In genomic region chr1:115807723-115808122, GRCh38 we compare ENCODE assay signal across 9 cellular contexts. TPM values are rescaled to one million over a fixed set of nuclear protein-coding genes. Genes with fewer than 3 reads are reported as not detected.
DNase-seq lines count a peak whose midpoint lies in the region; ATAC-seq and TF ChIP-seq lines count a peak whose summit lies in the region.
"Had no signal": no experiment of that assay in that cellular context is flagged by ENCODE, and none has a peak within 500 bp of the region (broad histone marks: within the 10 kb centered on the region; RNA-seq: fewer than 3 reads in every experiment).

No MANE protein-coding gene starts in this region.

- H2AFZ ChIP-seq in neural progenitor cell (replicated peaks) = no peak overlapping the region

- ATAC-seq in HG02759 (IDR thresholded peaks at IDR 0.05; ENCODE audit: unreplicated experiment) = peak; percentile 57
- ATAC-seq in activated B cell treated with CpG ODN at 0.5 μM for 24 hours (ENCODE audit: low read depth) = peak; percentile 28
- no peak for ATAC-seq in HG03280 (IDR thresholded peaks at IDR 0.05; ENCODE audit: unreplicated experiment)

- no peak overlapping the region for H3K27ac ChIP-seq in neural progenitor cell

- intact Hi-C loops in activated B cell treated with CpG ODN at 0.5 μM for 24 hours (cut with micrococcal nuclease) = loop anchor here (1.0 to 10.0 kb wide), 3 partner anchors 174 to 1247 kb away; no protein-coding TSS in a partner anchor

- no peaks in the 10 kb centered on the region for H3K9me3 ChIP-seq in neural progenitor cell (ENCODE audit: low read depth)

- DNase-seq in GDM1 (lab: John Stamatoyannopoulos, UW) = peak; percentile 51
- peak; percentile 66 for DNase-seq in NCI-H2227 treated with DMSO at 0.1 percent for 48 hours (lab: John Stamatoyannopoulos, UW)
- no peak for DNase-seq in activated B cell treated with CpG ODN at 0.5 μM for 24 hours
- peak; percentile 79 for DNase-seq in fibroblast of villous mesenchyme (ENCODE audit: low read depth)
- peak; percentile 88 for DNase-seq in neural progenitor cell (ENCODE audit: low spot score)
- DNase-seq in HuH-7.5 (ENCODE audit: low spot score) = no peak

- no peaks in the 10 kb centered on the region for H3K4me1 ChIP-seq in neural progenitor cell

- no peaks in the 10 kb centered on the region for H3K79me2 ChIP-seq in neural progenitor cell (ENCODE audit: low read depth)

- H3K9me3 Mint-ChIP-seq in activated B cell treated with CpG ODN at 0.5 μM for 24 hours = no peaks in the 10 kb centered on the region
- H3K9me3 Mint-ChIP-seq in neural progenitor cell = peaks cover 2% of the 10 kb centered on the region
- H3K9me3 Mint-ChIP-seq: stimulated activated naive CD8-positive, alpha-beta T cell treated with anti-CD3 and anti-CD28 coated beads, Interleukin-15, Interleukin-2, amounts not matched to agents 100 ng/mL and 50 ng/mL, for 24 hours had no signal

- TF ChIP-seq CTCF in activated B cell treated with CpG ODN at 0.5 μM for 24 hours (IDR thresholded peaks at IDR 0.05) (no peak), fibroblast of villous mesenchyme (IDR thresholded peaks at IDR 0.05; ENCODE audit: insufficient read depth, low read depth, low read length) (peak; percentile 77), neural progenitor cell (IDR thresholded peaks at IDR 0.05) (peak; percentile 92)

- H3K36me3 ChIP-seq in neural progenitor cell = no peaks in the 10 kb centered on the region

- no peak overlapping the region for H3K9ac ChIP-seq in neural progenitor cell

- H3K4me3 ChIP-seq in fibroblast of villous mesenchyme (ENCODE audit: low read depth, low read length) (no peak overlapping the region), neural progenitor cell (no peak overlapping the region)

- H3K27me3 Mint-ChIP-seq in activated B cell treated with CpG ODN at 0.5 μM for 24 hours (peaks cover 9% of the 10 kb centered on the region), neural progenitor cell (ENCODE audit: insufficient read depth, low read depth) (peaks cover 2% of the 10 kb centered on the region)

- H3K36me3 Mint-ChIP-seq in activated B cell treated with CpG ODN at 0.5 μM for 24 hours (ENCODE audit: low read depth) (no peaks in the 10 kb centered on the region), neural progenitor cell (no peaks in the 10 kb centered on the region)

- CTCF ChIA-PET in activated B cell treated with CpG ODN at 0.5 μM for 24 hours (lab: Charles Lee) = interaction anchor here (0.6 to 1.0 kb wide), 3 partner anchors 174 to 213 kb away, joined by 3 to 11 read pairs (median 9); no protein-coding TSS in a partner anchor

- H3K4me3 Mint-ChIP-seq in activated B cell treated with CpG ODN at 0.5 μM for 24 hours = no peak overlapping the region
- H3K4me3 Mint-ChIP-seq in neural progenitor cell = no peak overlapping the region
- H3K4me3 Mint-ChIP-seq: stimulated activated naive CD8-positive, alpha-beta T cell treated with anti-CD3 and anti-CD28 coated beads, Interleukin-15, Interleukin-2, amounts not matched to agents 100 ng/mL and 50 ng/mL, for 24 hours had no signal

- H3K4me1 Mint-ChIP-seq in activated B cell treated with CpG ODN at 0.5 μM for 24 hours = no peaks in the 10 kb centered on the region
- no peaks in the 10 kb centered on the region for H3K4me1 Mint-ChIP-seq in neural progenitor cell

- no peak overlapping the region for H3K27ac Mint-ChIP-seq in activated B cell treated with CpG ODN at 0.5 μM for 24 hours
- no peak overlapping the region for H3K27ac Mint-ChIP-seq in neural progenitor cell
- H3K27ac Mint-ChIP-seq: stimulated activated naive CD8-positive, alpha-beta T cell treated with anti-CD3 and anti-CD28 coated beads, Interleukin-15, Interleukin-2, amounts not matched to agents 100 ng/mL and 50 ng/mL, for 24 hours had no signal

- no peak overlapping the region for H3K4me2 ChIP-seq in neural progenitor cell

- POLR2A ChIA-PET in activated B cell treated with CpG ODN at 0.5 μM for 24 hours (lab: Charles Lee) = no interaction called here

- H4K20me1 ChIP-seq in neural progenitor cell (ENCODE audit: low read depth) = no peaks in the 10 kb centered on the region

- H3F3A ChIP-seq in neural progenitor cell (ENCODE audit: low read depth) = no peaks in the 10 kb centered on the region

- H3K27me3 ChIP-seq in neural progenitor cell = no peaks in the 10 kb centered on the region

RNA-seq across cellular contexts. Expression of gene NHLH2, which starts 33.2 kb away (rescaled TPM):
- total RNA-seq in activated B cell treated with CpG ODN at 0.5 μM for 24 hours (not detected in 2 replicates), fibroblast of villous mesenchyme (under 0.01 TPM in 2 replicates), neural progenitor cell (ENCODE audit: low replicate concordance) (0.17 and 0.56 TPM in 2 replicates)

RNA-seq across cellular contexts. Expression of gene CASQ2, which starts 39.2 kb away (rescaled TPM):
- total RNA-seq in activated B cell treated with CpG ODN at 0.5 μM for 24 hours (not detected in 2 replicates), fibroblast of villous mesenchyme (not detected in 2 replicates), neural progenitor cell (ENCODE audit: low replicate concordance) (not detected in 2 replicates)

Comparison
In these comparisons a context has a peak if more than half of its experiments do, and no peak if none do; other contexts are left out.
1. DNase-seq: peak in GDM1 (single experiment), NCI-H2227 treated with DMSO at 0.1 percent for 48 hours (single experiment), fibroblast of villous mesenchyme (single experiment) and neural progenitor cell (single experiment); none in activated B cell treated with CpG ODN at 0.5 μM for 24 hours (single experiment) and HuH-7.5 (single experiment).